8 cellular contexts compared by ENCODE assay signal in the genomic region with DNA sequence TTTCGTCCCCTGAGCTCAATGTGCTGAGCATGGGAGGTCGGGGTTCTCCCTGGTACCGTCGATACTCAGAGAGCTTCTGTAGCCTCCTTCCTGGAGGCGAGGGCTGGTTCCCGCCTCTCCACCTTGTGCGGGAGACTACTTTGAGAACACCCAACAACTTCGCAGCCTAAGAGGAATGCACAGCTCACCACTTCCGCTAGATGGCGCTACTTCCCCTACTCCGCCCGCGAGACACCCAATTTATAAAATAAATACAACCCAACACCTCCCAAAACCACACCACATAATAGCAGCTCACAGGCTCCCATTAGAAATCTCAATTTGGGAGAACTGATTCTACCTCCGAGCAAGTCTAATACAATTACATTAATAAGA. TPM values are rescaled to one million over a fixed set of nuclear protein-coding genes. Genes with fewer than 3 reads are reported as not detected.
DNase-seq lines count a peak whose midpoint lies in the region; ATAC-seq and TF ChIP-seq lines count a peak whose summit lies in the region.

No MANE protein-coding gene starts in this region.

- intact Hi-C loops in esophagus squamous epithelium (cut with DNase I): loop anchor here (5.0 kb wide), 1 partner anchor 1034 kb away; no protein-coding TSS in a partner anchor

- peak overlapping the region; percentile 81 to 96 (median 88) for H3K27ac ChIP-seq in esophagus squamous epithelium

- peaks cover 0 to 56% (median 0%) of the 10 kb centered on the region in 4 donors for H3K27me3 ChIP-seq in esophagus squamous epithelium

- H3K36me3 ChIP-seq in esophagus squamous epithelium: peaks cover 0 to 9% (median 0%) of the 10 kb centered on the region in 3 donors

- 3 to 5% methylated on average over 4 to 8 of the region's 14 CpGs for WGBS in esophagus squamous epithelium, 2 donors

- H3K4me3 ChIP-seq in esophagus squamous epithelium: peak overlapping the region; percentile 47 to 90 (median 75)

- peaks cover 13 to 84% (median 21%) of the 10 kb centered on the region in 3 donors for H3K4me1 ChIP-seq in esophagus squamous epithelium

- no peak for TF ChIP-seq POLR2A in esophagus squamous epithelium (IDR thresholded peaks at IDR 0.05)

- H3K9me3 ChIP-seq in esophagus squamous epithelium: no peaks in the 10 kb centered on the region

- TF ChIP-seq CTCF in esophagus squamous epithelium (IDR thresholded peaks at IDR 0.05): peak; percentile 84 to 95 (median 90)

- DNase-seq in NCI-H2081 (lab: John Stamatoyannopoulos, UW) (peak; percentile 58 to 76), NCI-H2081 treated with DMSO at 0.1 percent for 48 hours (lab: John Stamatoyannopoulos, UW) (no peak), NCI-H82 treated with DMSO at 0.1 percent for 48 hours (lab: John Stamatoyannopoulos, UW; ENCODE audit: unreplicated experiment) (peak; percentile 64), activated T-cell treated with anti-CD3 and anti-CD28 coated beads for 24 hours (ENCODE audit: low read depth) (peak; percentile 52), esophagus squamous epithelium (lab: John Stamatoyannopoulos, UW) (no peak), myocyte (ENCODE audit: low read depth) (peak; percentile 63)
- peak; percentile 40 to 44 for DNase-seq in stimulated activated CD8-positive, alpha-beta memory T cell treated with anti-CD3 and anti-CD28 coated beads, Interleukin-7, amount 100 ng/mL, for 4 hours (ENCODE audit: low read depth in 2 of 2)

- ATAC-seq in HG03354 (IDR thresholded peaks at IDR 0.05; ENCODE audit: poor library complexity, severe bottlenecking, unreplicated experiment): peak; percentile 72

RNA-seq across cellular contexts. Expression of a gene that starts 1.2 kb away (rescaled TPM):
- total RNA-seq in esophagus squamous epithelium (10 to 100 TPM; 18.8 to 74.7 (median 47.1) TPM), myocyte (0.10 and 0.16 TPM in 2 replicates)
- 0.01 TPM for polyA plus RNA-seq in myocyte (2012)

Comparison
In these comparisons a context has a peak if more than half of its experiments do, and no peak if none do; other contexts are left out.
1. DNase-seq: peak in NCI-H2081 (2 of 2), NCI-H82 treated with DMSO at 0.1 percent for 48 hours (single experiment), activated T-cell treated with anti-CD3 and anti-CD28 coated beads for 24 hours (single experiment), myocyte (single experiment) and stimulated activated CD8-positive, alpha-beta memory T cell treated with anti-CD3 and anti-CD28 coated beads, Interleukin-7, amount 100 ng/mL, for 4 hours (2 of 2); none in NCI-H2081 treated with DMSO at 0.1 percent for 48 hours (single experiment) and esophagus squamous epithelium (single experiment).
2. RNA of a gene that starts 1.2 kb away (total RNA-seq): 18.8 to 74.7 TPM in esophagus squamous epithelium; 0.10 to 0.16 TPM in myocyte; every median in the first group is over 10 times any median in the second.